Comparison of ENCODE assay signal across 14 cellular contexts in genomic region chr17:48591435-48592077, GRCh38. TPM values are rescaled to one million over a fixed set of nuclear protein-coding genes. Genes with fewer than 3 reads are reported as not detected.
DNase-seq lines count a peak whose midpoint lies in the region; ATAC-seq and TF ChIP-seq lines count a peak whose summit lies in the region.
"Had no signal": no experiment of that assay in that cellular context is flagged by ENCODE, and none has a peak within 500 bp of the region (broad histone marks: within the 10 kb centered on the region; RNA-seq: fewer than 3 reads in every experiment).

No MANE protein-coding gene starts in this region.

- H3K27me3 ChIP-seq in AG04450 (ENCODE audit: control insufficient read depth, insufficient read depth, low read length): no peaks in the 10 kb centered on the region
- H3K27me3 ChIP-seq in Peyer's patch: no peaks in the 10 kb centered on the region
- no peaks in the 10 kb centered on the region for H3K27me3 ChIP-seq in trophoblast cell (ENCODE audit: insufficient read depth, low read length)

- no peak for ATAC-seq in HG02870 (IDR thresholded peaks at IDR 0.05; ENCODE audit: unreplicated experiment)
- ATAC-seq in GM21390 (IDR thresholded peaks at IDR 0.05; ENCODE audit: unreplicated experiment): no peak
- ATAC-seq in HG03571 (IDR thresholded peaks at IDR 0.05; ENCODE audit: unreplicated experiment): no peak

- no CpG with 5 or more reads among the region's 7 CpGs for WGBS in trophoblast cell (ENCODE audit: extremely low coverage, insufficient coverage, insufficient read length)

- peaks cover 0 to 27% (median 0%) of the 10 kb centered on the region in 3 donors for H3K36me3 ChIP-seq in Peyer's patch
- H3K36me3 ChIP-seq in trophoblast cell (ENCODE audit: control insufficient read depth in 1 of 2, insufficient read depth in 2 of 2, low read length in 2 of 2): peaks cover 3 to 10% of the 10 kb centered on the region in 2 experiments

- no peak overlapping the region for H3K23ac ChIP-seq in trophoblast cell (ENCODE audit: low read length)

- H3K9me3 ChIP-seq in AG04450 (ENCODE audit: control insufficient read depth, insufficient read depth, low read length) (no peaks in the 10 kb centered on the region; the same call in 1 of the 2 replicates), Peyer's patch (no peaks in the 10 kb centered on the region), trophoblast cell (ENCODE audit: insufficient read depth, low read depth, low read length) (no peaks in the 10 kb centered on the region)
- H3K9me3 ChIP-seq: thoracic aorta had no signal

- H3K14ac ChIP-seq in trophoblast cell (ENCODE audit: low read length): no peak overlapping the region

- H4K91ac ChIP-seq in trophoblast cell (ENCODE audit: low read depth, low read length): no peak overlapping the region

- no peak overlapping the region for H4K8ac ChIP-seq in trophoblast cell (ENCODE audit: low read depth, low read length)

- no peak overlapping the region for H2BK12ac ChIP-seq in trophoblast cell (ENCODE audit: low read length)

- H4K12ac ChIP-seq in trophoblast cell (ENCODE audit: low read depth, low read length): no peak overlapping the region

- H2BK120ac ChIP-seq in trophoblast cell (ENCODE audit: insufficient read depth, low read length, poor library complexity): no peak overlapping the region

- H3K4me3 ChIP-seq in AG04450 (ENCODE audit: low read depth, low read length) (peak overlapping the region; percentile 89), Peyer's patch (peak overlapping the region in 2 of 4 donors; percentile 20 to 45), fibroblast of pulmonary artery (replicated peaks; ENCODE audit: low read depth, low read length) (peak overlapping the region; percentile 48), trophoblast cell (ENCODE audit: low read depth, low read length) (no peak overlapping the region)

- H3K27ac ChIP-seq in AG04450 (ENCODE audit: low read depth, low read length) (peak overlapping the region; percentile 97), Peyer's patch (peak overlapping the region in 3 of 4 donors; percentile 34 to 92 (median 89)), trophoblast cell (ENCODE audit: low read depth, low read length) (no peak overlapping the region)
- H3K27ac ChIP-seq: thoracic aorta had no signal

- H3K79me1 ChIP-seq in trophoblast cell (ENCODE audit: low read length): peaks cover 10% of the 10 kb centered on the region

- no peak for TF ChIP-seq POLR2A in Peyer's patch (IDR thresholded peaks at IDR 0.05)

- H2BK5ac ChIP-seq in trophoblast cell (ENCODE audit: low read depth, low read length, poor library complexity): no peak overlapping the region

- H3K4me2 ChIP-seq in trophoblast cell (ENCODE audit: low read length): peak overlapping the region; percentile 84

- H3K4me1 ChIP-seq in Peyer's patch (peaks cover 0 to 45% (median 8%) of the 10 kb centered on the region in 4 donors), trophoblast cell (ENCODE audit: control insufficient read depth in 1 of 2, insufficient read depth in 2 of 2, low read length in 2 of 2) (peaks cover 35 to 48% of the 10 kb centered on the region in 2 experiments)

- H3K79me2 ChIP-seq in trophoblast cell (ENCODE audit: control insufficient read depth, insufficient read depth, low read length, poor library complexity): peaks cover 9% of the 10 kb centered on the region

- H3K9ac ChIP-seq in trophoblast cell (ENCODE audit: low read length): no peak overlapping the region

- POLR2A ChIA-PET in AG04450 (lab: Yijun Ruan, JAX): interaction anchor here (0.6 to 2.3 kb wide), 7 partner anchors 9 to 240 kb away, joined by 3 to 10 read pairs (median 5); no protein-coding TSS in a partner anchor

- TF ChIP-seq CTCF in AG04450 (IDR thresholded peaks at IDR 0.05; ENCODE audit: low read depth, low read length): no peak
- no peak for TF ChIP-seq CTCF in Peyer's patch (IDR thresholded peaks at IDR 0.05)
- TF ChIP-seq CTCF in fibroblast of pulmonary artery (IDR thresholded peaks at IDR 0.05; ENCODE audit: low read length, missing control alignments): no peak

- no peak overlapping the region for H2AK5ac ChIP-seq in trophoblast cell (ENCODE audit: low read length)

- no peak overlapping the region for H2AFZ ChIP-seq in trophoblast cell (ENCODE audit: insufficient read depth, low read length, poor library complexity)

- CTCF ChIA-PET in AG04450 (lab: Charles Lee): interaction anchor here (1.1 to 4.8 kb wide), 9 partner anchors 99 to 566 kb away, joined by 3 to 41 read pairs (median 7); no protein-coding TSS in a partner anchor

- H3K4ac ChIP-seq in trophoblast cell (ENCODE audit: low read depth, low read length): no peak overlapping the region

- DNase-seq in AG04450 (ENCODE audit: low read depth, low spot score) (no peak), Peyer's patch (no peak), fibroblast of pulmonary artery (ENCODE audit: low read depth) (no peak), trophoblast cell (no peak), NCI-H2227 (lab: John Stamatoyannopoulos, UW; ENCODE audit: unreplicated experiment) (no peak)
- DNase-seq: activated CD8-positive, alpha-beta memory T cell treated with anti-CD3 and anti-CD28 coated beads, Interleukin-2, amount 50 U/mL, for 48 hours; activated naive CD4-positive, alpha-beta T cell treated with anti-CD3 and anti-CD28 coated beads, Interleukin-2, amount 10 ng/mL, durations not matched to agents 7 days and 5 days; glutamatergic neuron had no signal

- no peak overlapping the region for H3K18ac ChIP-seq in trophoblast cell (ENCODE audit: low read length)

RNA-seq across cellular contexts. Expression of gene HOXB3, which starts 1.5 kb away (rescaled TPM):
- 28.3 and 33.0 TPM in 2 replicates for polyA plus RNA-seq in AG04450 (2011; rRNA removed)
- 12.3 and 12.5 TPM in 2 replicates for polyA minus RNA-seq in AG04450 (2011; rRNA and poly(A)+ RNA removed)
- 10 to 100 TPM; 37.0 to 89.3 (median 65.4) TPM for total RNA-seq in Peyer's patch
- 8.1 and 10.4 TPM in 2 replicates for polyA plus RNA-seq in trophoblast cell (2013)

RNA-seq across cellular contexts. Expression of gene HOXB5, which starts 2.0 kb away (rescaled TPM):
- polyA plus RNA-seq in AG04450 (2011; rRNA removed): 9.4 and 9.8 TPM in 2 replicates
- polyA minus RNA-seq in AG04450 (2011; rRNA and poly(A)+ RNA removed): 4.2 and 4.4 TPM in 2 replicates
- 10 to 100 TPM in 3 of 4 donors, 1 to 10 TPM in 1; 7.7 to 22.5 (median 15.0) TPM for total RNA-seq in Peyer's patch
- 3.2 and 3.5 TPM in 2 replicates for polyA plus RNA-seq in trophoblast cell (2013)
- total RNA-seq: H7 had no signal
- polyA plus RNA-seq: keratinocyte had no signal

RNA-seq across cellular contexts. Expression of gene HOXB6, which starts 13.2 kb away (rescaled TPM):
- 15.4 and 20.4 TPM in 2 replicates for polyA plus RNA-seq in AG04450 (2011; rRNA removed)
- polyA minus RNA-seq in AG04450 (2011; rRNA and poly(A)+ RNA removed): 9.1 and 12.0 TPM in 2 replicates
- total RNA-seq in Peyer's patch: 10 to 100 TPM; 34.3 to 98.4 (median 66.7) TPM
- polyA plus RNA-seq in trophoblast cell (2013): 10.6 and 10.9 TPM in 2 replicates
- total RNA-seq: H7 had no signal

RNA-seq across cellular contexts. Expression of gene HOXB4, which starts 13.4 kb away (rescaled TPM):
- polyA plus RNA-seq in AG04450 (2011; rRNA removed): 5.8 and 6.1 TPM in 2 replicates
- polyA minus RNA-seq in AG04450 (2011; rRNA and poly(A)+ RNA removed): 8.2 and 9.9 TPM in 2 replicates
- 1 to 10 TPM; 1.8 to 6.6 (median 5.1) TPM for total RNA-seq in Peyer's patch
- polyA plus RNA-seq in trophoblast cell (2013): 5.5 and 6.2 TPM in 2 replicates

RNA-seq across cellular contexts. Expression of gene HOXB7, which starts 19.3 kb away (rescaled TPM):
- 10.1 and 11.3 TPM in 2 replicates for polyA plus RNA-seq in AG04450 (2011; rRNA removed)
- 2.5 and 2.7 TPM in 2 replicates for polyA minus RNA-seq in AG04450 (2011; rRNA and poly(A)+ RNA removed)
- 10 to 100 TPM; 10.7 to 22.8 (median 19.0) TPM for total RNA-seq in Peyer's patch
- 9.6 and 9.8 TPM in 2 replicates for polyA plus RNA-seq in trophoblast cell (2013)
